In genomic region chr5:74132485-74132884, GRCh38 we compare ENCODE assay signal across 24 cellular contexts.
DNase-seq lines count a peak whose midpoint lies in the region; ATAC-seq, FAIRE-seq and TF ChIP-seq lines count a peak whose summit lies in the region.
"Had no signal": no experiment of that assay in that cellular context is flagged by ENCODE, and none has a peak within 500 bp of the region (broad histone marks: within the 10 kb centered on the region; RNA-seq: fewer than 3 reads in every experiment).

No MANE protein-coding gene starts in this region.

- no peak overlapping the region for H3K9ac ChIP-seq in H1 (replicated peaks in 1 of 4; ENCODE audit: extremely low read depth in 1 of 4, low read depth in 3 of 4, low read length in 3 of 4)
- H3K9ac ChIP-seq in trophoblast cell (ENCODE audit: low read length) = peak overlapping the region; percentile 6
- H3K9ac ChIP-seq: BLaER1, GM23248 had no signal

- DNase-seq in NCI-H748 (lab: John Stamatoyannopoulos, UW; ENCODE audit: unreplicated experiment) = peak; percentile 30
- DNase-seq in NCI-H748 treated with DMSO at 0.1 percent for 48 hours (lab: John Stamatoyannopoulos, UW) = no peak
- no peak for DNase-seq in H1 (ENCODE audit: low read depth in 1 of 2, low spot score in 2 of 2)
- DNase-seq in mesothelial cell of epicardium (ENCODE audit: low spot score in 2 of 2, unreplicated experiment in 2 of 2) = no peak
- no peak for DNase-seq in trophoblast cell
- DNase-seq in activated CD8-positive, alpha-beta T cell treated with anti-CD3 and anti-CD28 coated beads for 36 hours = no peak
- DNase-seq in SJCRH30 = no peak
- DNase-seq in brain microvascular endothelial cell = no peak
- DNase-seq: Caco-2; CD4-positive, CD25-positive, alpha-beta regulatory T cell; CD8-positive, alpha-beta T cell; DMS153; EL; GDM1; GM23248; H9 had no signal

- no peak overlapping the region for H3K4me3 ChIP-seq in H1 (ENCODE audit: extremely low read depth in 1 of 4, insufficient read depth in 2 of 4, low read depth in 3 of 4, low read length in 4 of 4)
- peak overlapping the region; percentile 1 for H3K4me3 ChIP-seq in trophoblast cell (ENCODE audit: low read depth, low read length)
- no peak overlapping the region for H3K4me3 ChIP-seq in SJCRH30
- no peak overlapping the region for H3K4me3 ChIP-seq in brain microvascular endothelial cell (ENCODE audit: low read depth, low read length)
- H3K4me3 ChIP-seq: BLaER1, GM12878, GM23248 had no signal

- H2BK120ac ChIP-seq in H1 (replicated peaks; ENCODE audit: low read depth, low read length) (no peak overlapping the region), trophoblast cell (ENCODE audit: insufficient read depth, low read length, poor library complexity) (no peak overlapping the region)

- no peaks in the 10 kb centered on the region for H3K79me2 ChIP-seq in H1 (ENCODE audit: control insufficient read depth in 1 of 2, insufficient read depth in 2 of 2, low read length in 2 of 2)
- no peaks in the 10 kb centered on the region for H3K79me2 ChIP-seq in trophoblast cell (ENCODE audit: control insufficient read depth, insufficient read depth, low read length, poor library complexity)

- POLR2A ChIA-PET in H1 (lab: Charles Lee; ENCODE audit: partially characterized antibody) = interaction anchor here (1.1 kb wide), 1 partner anchor 15 kb away, joined by 3 read pairs; no protein-coding TSS in a partner anchor
- POLR2A ChIA-PET in activated CD8-positive, alpha-beta T cell treated with anti-CD3 and anti-CD28 coated beads for 36 hours (lab: Charles Lee) = no interaction called here

- H3K9me3 ChIP-seq in H1 (ENCODE audit: insufficient read depth in 2 of 2, low read depth in 1 of 2, low read length in 1 of 2) = no peaks in the 10 kb centered on the region
- no peaks in the 10 kb centered on the region for H3K9me3 ChIP-seq in trophoblast cell (ENCODE audit: insufficient read depth, low read depth, low read length)
- no peaks in the 10 kb centered on the region for H3K9me3 ChIP-seq in SJCRH30 (replicated peaks)
- H3K9me3 ChIP-seq: BLaER1, Caco-2 had no signal

- no peak for TF ChIP-seq POLR2A in H1 (IDR thresholded peaks at IDR 0.05; ENCODE audit: control extremely low read depth in 1 of 2, low read depth in 2 of 2, low read length in 2 of 2)

- no peak overlapping the region for H2BK5ac ChIP-seq in H1 (ENCODE audit: low read depth, low read length)
- no peak overlapping the region for H2BK5ac ChIP-seq in trophoblast cell (ENCODE audit: low read depth, low read length, poor library complexity)

- H3K56ac ChIP-seq in H1 (replicated peaks; ENCODE audit: insufficient read length, low read depth, low read length) = no peak overlapping the region

- no peak overlapping the region for H2AK5ac ChIP-seq in H1 (ENCODE audit: low read depth, low read length)
- H2AK5ac ChIP-seq in trophoblast cell (ENCODE audit: low read length) = no peak overlapping the region

- H3K36me3 ChIP-seq in H1 (ENCODE audit: control insufficient read depth in 2 of 4, insufficient read depth in 4 of 4, low read length in 3 of 4) (no peaks in the 10 kb centered on the region), trophoblast cell (ENCODE audit: control insufficient read depth in 1 of 2, insufficient read depth in 2 of 2, low read length in 2 of 2) (no peaks in the 10 kb centered on the region), SJCRH30 (no peaks in the 10 kb centered on the region), brain microvascular endothelial cell (replicated peaks) (no peaks in the 10 kb centered on the region)
- H3K36me3 ChIP-seq: BLaER1 had no signal

- no peak for TF ChIP-seq EP300 in H1 (IDR thresholded peaks at IDR 0.05; ENCODE audit: borderline replicate concordance in 1 of 2, low read depth in 2 of 2, low read length in 2 of 2)

- WGBS in H1 (ENCODE audit: extremely low coverage in 1 of 2, insufficient coverage in 1 of 2, insufficient read length in 1 of 2, insufficient replicate concordance in 2 of 2, low coverage in 1 of 2, low lambda C conversion rate in 2 of 2, missing lambda C conversion rate in 1 of 2), 2 experiments = 95% methylated on average over 4 of the region's 4 CpGs; no CpG with 5 or more reads in 1 of the 2 experiments
- WGBS in trophoblast cell (ENCODE audit: extremely low coverage, insufficient coverage, insufficient read length) = no CpG with 5 or more reads among the region's 4 CpGs

- intact Hi-C loops in activated CD8-positive, alpha-beta T cell treated with anti-CD3 and anti-CD28 coated beads for 36 hours (cut with micrococcal nuclease) = no loop called here

- H3K4me1 ChIP-seq in H1 (replicated peaks in 1 of 4; ENCODE audit: control insufficient read depth in 3 of 4, insufficient read depth in 4 of 4, low read length in 3 of 4) (no peaks in the 10 kb centered on the region), trophoblast cell (ENCODE audit: control insufficient read depth in 1 of 2, insufficient read depth in 2 of 2, low read length in 2 of 2) (peaks cover 8 to 9% of the 10 kb centered on the region in 2 experiments), SJCRH30 (peaks cover 19% of the 10 kb centered on the region)
- H3K4me1 ChIP-seq: BLaER1 had no signal

- H3K4me2 ChIP-seq in H1 (ENCODE audit: insufficient read depth in 1 of 2, low read depth in 2 of 2, low read length in 2 of 2) (no peak overlapping the region), trophoblast cell (ENCODE audit: low read length) (no peak overlapping the region)
- H3K4me2 ChIP-seq: BLaER1 had no signal

- H3K27me3 ChIP-seq in H1 (replicated peaks in 1 of 4; ENCODE audit: control insufficient read depth in 3 of 4, extremely low read depth in 1 of 4, insufficient read depth in 3 of 4, low read length in 3 of 4) (no peaks in the 10 kb centered on the region), trophoblast cell (ENCODE audit: insufficient read depth, low read length) (no peaks in the 10 kb centered on the region), SJCRH30 (no peaks in the 10 kb centered on the region), brain microvascular endothelial cell (replicated peaks) (no peaks in the 10 kb centered on the region)
- H3K27me3 ChIP-seq: BLaER1 had no signal

- H3K4me1 Mint-ChIP-seq in mesothelial cell of epicardium = peaks cover 45% of the 10 kb centered on the region
- no peaks in the 10 kb centered on the region for H3K4me1 Mint-ChIP-seq in activated CD8-positive, alpha-beta T cell treated with anti-CD3 and anti-CD28 coated beads for 36 hours (ENCODE audit: low read depth)
- H3K4me1 Mint-ChIP-seq: B cell; CD4-positive, CD25-positive, alpha-beta regulatory T cell had no signal

- H4K5ac ChIP-seq in H1 (ENCODE audit: insufficient read length, low read depth, low read length) = no peak overlapping the region

- no peak overlapping the region for H2BK15ac ChIP-seq in H1 (ENCODE audit: low read length)

- no peaks in the 10 kb centered on the region for H3K27me3 Mint-ChIP-seq in mesothelial cell of epicardium (ENCODE audit: low read depth)
- peaks cover 12% of the 10 kb centered on the region for H3K27me3 Mint-ChIP-seq in activated CD8-positive, alpha-beta T cell treated with anti-CD3 and anti-CD28 coated beads for 36 hours

- H3K27ac Mint-ChIP-seq in mesothelial cell of epicardium = peak overlapping the region; percentile 17
- no peak overlapping the region for H3K27ac Mint-ChIP-seq in activated CD8-positive, alpha-beta T cell treated with anti-CD3 and anti-CD28 coated beads for 36 hours
- H3K27ac Mint-ChIP-seq: B cell; CD4-positive, CD25-positive, alpha-beta regulatory T cell; CD8-positive, alpha-beta T cell; H9 had no signal

- TF ChIP-seq CTCF in H1 (IDR thresholded peaks at IDR 0.05; ENCODE audit: control extremely low read depth in 1 of 3, insufficient read depth in 1 of 3, low read depth in 1 of 3, low read length in 3 of 3) (no peak), mesothelial cell of epicardium (IDR thresholded peaks at IDR 0.05; ENCODE audit: unreplicated experiment) (no peak), brain microvascular endothelial cell (IDR thresholded peaks at IDR 0.05; ENCODE audit: low read depth, low read length, missing control alignments) (no peak)
- no peak for TF ChIP-seq CTCF in activated CD8-positive, alpha-beta T cell treated with anti-CD3 and anti-CD28 coated beads for 36 hours (IDR thresholded peaks at IDR 0.05)

- no peaks in the 10 kb centered on the region for H3K23me2 ChIP-seq in H1 (ENCODE audit: low read depth, low read length)

- H3K36me3 Mint-ChIP-seq in mesothelial cell of epicardium = no peaks in the 10 kb centered on the region
- H3K36me3 Mint-ChIP-seq in activated CD8-positive, alpha-beta T cell treated with anti-CD3 and anti-CD28 coated beads for 36 hours (ENCODE audit: low read depth) = no peaks in the 10 kb centered on the region
- H3K36me3 Mint-ChIP-seq: CD4-positive, CD25-positive, alpha-beta regulatory T cell; CD8-positive, alpha-beta T cell had no signal

- no peak overlapping the region for H2BK20ac ChIP-seq in H1 (ENCODE audit: low read length)

- H3K23ac ChIP-seq in H1 (ENCODE audit: insufficient read length) (no peak overlapping the region), trophoblast cell (ENCODE audit: low read length) (no peak overlapping the region)

- H3K18ac ChIP-seq in H1 (ENCODE audit: extremely low read depth, low read length) = no peak overlapping the region
- H3K18ac ChIP-seq in trophoblast cell (ENCODE audit: low read length) = no peak overlapping the region

- no peaks in the 10 kb centered on the region for H4K20me1 ChIP-seq in H1 (replicated peaks in 1 of 2; ENCODE audit: control insufficient read depth in 1 of 2, insufficient read depth in 2 of 2, low read length in 2 of 2)
- H4K20me1 ChIP-seq: BLaER1 had no signal

- H2BK12ac ChIP-seq in H1 (ENCODE audit: low read depth, low read length) (no peak overlapping the region), trophoblast cell (ENCODE audit: low read length) (no peak overlapping the region)

- ATAC-seq in activated CD8-positive, alpha-beta T cell treated with anti-CD3 and anti-CD28 coated beads for 36 hours = no peak
- ATAC-seq: CD8-positive, alpha-beta T cell; GM12878; HCT116 had no signal

- H2AFZ ChIP-seq in H1 (ENCODE audit: low read length) = peak overlapping the region; percentile 33; the same call in 1 of the 2 replicates
- H2AFZ ChIP-seq in trophoblast cell (ENCODE audit: insufficient read depth, low read length, poor library complexity) = no peak overlapping the region
- H2AFZ ChIP-seq: GM23248 had no signal

- H4K8ac ChIP-seq in H1 (ENCODE audit: extremely low read depth, insufficient read depth, low read length) = no peak overlapping the region
- H4K8ac ChIP-seq in trophoblast cell (ENCODE audit: low read depth, low read length) = no peak overlapping the region

- TF ChIP-seq RAD21 in H1 (IDR thresholded peaks at IDR 0.05 in 1 of 2, conservative IDR thresholded peaks at IDR 0.05 in 1 of 2; ENCODE audit: low read depth in 2 of 2, low read length in 2 of 2) = no peak

- FAIRE-seq in H1 (lab: Jason Lieb, UNC) = no peak
- FAIRE-seq: A204.1, GM12878, GM19239 had no signal

- H4K91ac ChIP-seq in H1 (replicated peaks; ENCODE audit: insufficient read length, low read length) (no peak overlapping the region), trophoblast cell (ENCODE audit: low read depth, low read length) (no peak overlapping the region)

- no peak overlapping the region for H4K12ac ChIP-seq in trophoblast cell (ENCODE audit: low read depth, low read length)

- H3K27ac ChIP-seq in H1 (ENCODE audit: low read depth, low read length) = no peak overlapping the region
- H3K27ac ChIP-seq in trophoblast cell (ENCODE audit: low read depth, low read length) = no peak overlapping the region
- no peak overlapping the region for H3K27ac ChIP-seq in SJCRH30
- no peak overlapping the region for H3K27ac ChIP-seq in brain microvascular endothelial cell
- H3K27ac ChIP-seq: 22Rv1, BLaER1, C4-2B, GM23248 had no signal

- H3K9me3 Mint-ChIP-seq in mesothelial cell of epicardium = no peaks in the 10 kb centered on the region
- no peaks in the 10 kb centered on the region for H3K9me3 Mint-ChIP-seq in activated CD8-positive, alpha-beta T cell treated with anti-CD3 and anti-CD28 coated beads for 36 hours
- H3K9me3 Mint-ChIP-seq: CD8-positive, alpha-beta T cell; H9 had no signal

- no peaks in the 10 kb centered on the region for H3K79me1 ChIP-seq in H1 (ENCODE audit: low read depth, low read length)
- H3K79me1 ChIP-seq in trophoblast cell (ENCODE audit: low read length) = peaks cover 3% of the 10 kb centered on the region

- H3K4ac ChIP-seq in H1 (replicated peaks; ENCODE audit: insufficient read length, low read depth, low read length) (no peak overlapping the region), trophoblast cell (ENCODE audit: low read depth, low read length) (no peak overlapping the region)

- in situ Hi-C loops in brain microvascular endothelial cell (cut with HindIII; ENCODE audit: low pct_ligation_motif_present, low sequenced_read_pairs) = no loop called here

- H3K14ac ChIP-seq in H1 (ENCODE audit: insufficient read length) (no peak overlapping the region), trophoblast cell (ENCODE audit: low read length) (no peak overlapping the region)

- no peak overlapping the region for H3K4me3 Mint-ChIP-seq in mesothelial cell of epicardium
- H3K4me3 Mint-ChIP-seq in activated CD8-positive, alpha-beta T cell treated with anti-CD3 and anti-CD28 coated beads for 36 hours = no peak overlapping the region
- H3K4me3 Mint-ChIP-seq: B cell; CD4-positive, CD25-positive, alpha-beta regulatory T cell; CD8-positive, alpha-beta T cell; H9 had no signal

- CTCF ChIA-PET in H1 (lab: Charles Lee; ENCODE audit: partially characterized antibody) = no interaction called here
- CTCF ChIA-PET in activated CD8-positive, alpha-beta T cell treated with anti-CD3 and anti-CD28 coated beads for 36 hours (lab: Charles Lee) = interaction anchor here (1.0 kb wide), 1 partner anchor 230 kb away, joined by 4 read pairs; no protein-coding TSS in a partner anchor
